1 cellular context compared by ENCODE assay signal in genomic region chr21:46153259-46154154, GRCh38.
TF ChIP-seq lines count a peak whose summit lies in the region.

No MANE protein-coding gene starts in this region.

TF ChIP-seq in HepG2, 621 proteins besides CTCF, POLR2A, EP300 and RAD21 (continued from another document and continues in another):
- no peak for TF ChIP-seq ZNF770 (CRISPR knock-in tag; IDR thresholded peaks at IDR 0.05)
- no peak; the same call in 1 of the 2 replicates for TF ChIP-seq ZNF782 (CRISPR knock-in tag; IDR thresholded peaks at IDR 0.05; ENCODE audit: borderline replicate concordance)
- 0 out of 2 replicates have a peak, but pooled peaks have one; percentile 77 for TF ChIP-seq FOXO4 (CRISPR knock-in tag; conservative IDR thresholded peaks at IDR 0.05)
- no peak; the same call in 1 of the 2 replicates for TF ChIP-seq HMGXB3 (CRISPR knock-in tag; IDR thresholded peaks at IDR 0.05; ENCODE audit: borderline replicate concordance)
- no peak for TF ChIP-seq FOXP1 (IDR thresholded peaks at IDR 0.05)
- TF ChIP-seq FOXP1 (CRISPR knock-in tag; IDR thresholded peaks at IDR 0.05): peak; percentile 55; the same call in 1 of the 2 replicates
- TF ChIP-seq MTA3 (CRISPR knock-in tag; IDR thresholded peaks at IDR 0.05): no peak
- TF ChIP-seq TBL1XR1 (IDR thresholded peaks at IDR 0.05; ENCODE audit: borderline replicate concordance, low read length, partially characterized antibody): no peak
- TF ChIP-seq MYNN (CRISPR knock-in tag; IDR thresholded peaks at IDR 0.05; ENCODE audit: low read depth): no peak
- no peak; the same call in 1 of the 2 replicates for TF ChIP-seq KDM3A (CRISPR knock-in tag; IDR thresholded peaks at IDR 0.05; ENCODE audit: low read depth)
- TF ChIP-seq LRRFIP1 (CRISPR knock-in tag; conservative IDR thresholded peaks at IDR 0.05): no peak
- peak; percentile 47; the same call in 1 of the 2 replicates for TF ChIP-seq ZNF710 (CRISPR knock-in tag; IDR thresholded peaks at IDR 0.05; ENCODE audit: borderline replicate concordance)
- TF ChIP-seq ATF3 (CRISPR knock-in tag; IDR thresholded peaks at IDR 0.05): 0 out of 2 replicates have a peak, but pooled peaks have one; percentile 5
- 0 out of 2 replicates have a peak, but pooled peaks have one; percentile 56 for TF ChIP-seq MAF1 (CRISPR knock-in tag; IDR thresholded peaks at IDR 0.05; ENCODE audit: borderline replicate concordance)
- TF ChIP-seq ZBTB1 (CRISPR knock-in tag; IDR thresholded peaks at IDR 0.05; ENCODE audit: borderline replicate concordance): 0 out of 2 replicates have a peak, but pooled peaks have one; percentile 27
- TF ChIP-seq ARNTL (CRISPR knock-in tag; IDR thresholded peaks at IDR 0.05): peak; percentile 52
- no peak for TF ChIP-seq CCDC6 (CRISPR knock-in tag; IDR thresholded peaks at IDR 0.05)
- TF ChIP-seq ZNF512 (CRISPR knock-in tag; IDR thresholded peaks at IDR 0.05): no peak
- peak; percentile 56 for TF ChIP-seq ZNF781 (CRISPR knock-in tag; IDR thresholded peaks at IDR 0.05; ENCODE audit: borderline replicate concordance, not compliant biosample characterization)
- 0 out of 2 replicates have a peak, but pooled peaks have one; percentile 29 for TF ChIP-seq KLF9 (CRISPR knock-in tag; IDR thresholded peaks at IDR 0.05; ENCODE audit: low read depth)
- no peak for TF ChIP-seq ZBTB14 (CRISPR knock-in tag; IDR thresholded peaks at IDR 0.05)
- TF ChIP-seq ZNF253 (CRISPR knock-in tag; IDR thresholded peaks at IDR 0.05; ENCODE audit: borderline replicate concordance): peak; percentile 22; the same call in 1 of the 2 replicates
- TF ChIP-seq ZBTB37 (CRISPR knock-in tag; IDR thresholded peaks at IDR 0.05): no peak
- no peak for TF ChIP-seq ZNF343 (CRISPR knock-in tag; IDR thresholded peaks at IDR 0.05)
- TF ChIP-seq ZNF589 (CRISPR knock-in tag; conservative IDR thresholded peaks at IDR 0.05): 0 out of 2 replicates have a peak, but pooled peaks have one; percentile 22
- TF ChIP-seq CREB1 (IDR thresholded peaks at IDR 0.05): no peak
- TF ChIP-seq CREB1 (CRISPR knock-in tag; IDR thresholded peaks at IDR 0.05): no peak
- no peak for TF ChIP-seq ZNF230 (CRISPR knock-in tag; IDR thresholded peaks at IDR 0.05)
- no peak for TF ChIP-seq TP53 (CRISPR knock-in tag; conservative IDR thresholded peaks at IDR 0.05)
- no peak for TF ChIP-seq ZBTB42 (CRISPR knock-in tag; IDR thresholded peaks at IDR 0.05)
- TF ChIP-seq ZNF281 (CRISPR knock-in tag; IDR thresholded peaks at IDR 0.05; ENCODE audit: borderline replicate concordance): peak; percentile 97
- TF ChIP-seq ZNF550 (CRISPR knock-in tag; IDR thresholded peaks at IDR 0.05; ENCODE audit: borderline replicate concordance): no peak
- no peak; the same call in 1 of the 2 replicates for TF ChIP-seq ZNF501 (CRISPR knock-in tag; IDR thresholded peaks at IDR 0.05)
- TF ChIP-seq SALL1 (CRISPR knock-in tag; IDR thresholded peaks at IDR 0.05): peak; percentile 64; the same call in 1 of the 2 replicates
- TF ChIP-seq ZNF33A (CRISPR knock-in tag; IDR thresholded peaks at IDR 0.05; ENCODE audit: borderline replicate concordance): no peak
- 0 out of 2 replicates have a peak, but pooled peaks have one; percentile 26 for TF ChIP-seq ZIK1 (CRISPR knock-in tag; IDR thresholded peaks at IDR 0.05; ENCODE audit: borderline replicate concordance, low read depth)
- no peak for TF ChIP-seq ZNF546 (CRISPR knock-in tag; conservative IDR thresholded peaks at IDR 0.05)
- TF ChIP-seq DR1 (CRISPR knock-in tag; IDR thresholded peaks at IDR 0.05): no peak
